In genomic region chr1:198850196-198850595, GRCh38 we compare ENCODE assay signal across 15 cellular contexts.
"Had no signal": no experiment of that assay in that cellular context is flagged by ENCODE, and none has a peak within 500 bp of the region (broad histone marks: within the 10 kb centered on the region; RNA-seq: fewer than 3 reads in every experiment).

No MANE protein-coding gene starts in this region.

- H3K36me3 ChIP-seq: ascending aorta, cardiac muscle cell, neural progenitor cell, sigmoid colon, thoracic aorta had no signal

- DNase-seq: activated CD4-positive, alpha-beta T cell treated with anti-CD3 and anti-CD28 coated beads, Interleukin-2, amount 50 U/mL, for 4 hours; activated naive CD4-positive, alpha-beta T cell treated with anti-CD3 and anti-CD28 coated beads for 36 hours; activated naive CD8-positive, alpha-beta T cell treated with anti-CD3 and anti-CD28 coated beads, Interleukin-2, amount 50 U/mL, for 24 hours; activated T-cell treated with anti-CD3 and anti-CD28 coated beads for 4 hours; erythroblast; islet precursor cell; sigmoid colon; stimulated activated CD4-positive, alpha-beta T cell treated with anti-CD3 and anti-CD28 coated beads, Interleukin-2, amount 100 ng/mL, for 24 hours; T-helper 9 cell had no signal

- H3K4me2 ChIP-seq: neural progenitor cell had no signal

- H3K27me3 ChIP-seq: ascending aorta, cardiac muscle cell, neural progenitor cell, sigmoid colon had no signal

- ATAC-seq: activated CD4-positive, CD25-positive, alpha-beta regulatory T cell treated with anti-CD3 and anti-CD28 coated beads, Interleukin-2, amount 50 U/mL, for 24 hours; activated naive CD8-positive, alpha-beta T cell treated with anti-CD3 and anti-CD28 coated beads, Interleukin-2, amount 50 U/mL, for 24 hours; left lobe of liver had no signal

- H3K27ac ChIP-seq: ascending aorta, cardiac muscle cell, neural progenitor cell, sigmoid colon, thoracic aorta had no signal

- H3K9me3 ChIP-seq: ascending aorta, sigmoid colon, thoracic aorta had no signal

- H3K4me1 ChIP-seq: ascending aorta, neural progenitor cell, sigmoid colon had no signal

- H3K4me3 ChIP-seq: ascending aorta, cardiac muscle cell, neural progenitor cell, sigmoid colon, thoracic aorta had no signal
